ENCODE assay signal across 12 cellular contexts in the genomic region with DNA sequence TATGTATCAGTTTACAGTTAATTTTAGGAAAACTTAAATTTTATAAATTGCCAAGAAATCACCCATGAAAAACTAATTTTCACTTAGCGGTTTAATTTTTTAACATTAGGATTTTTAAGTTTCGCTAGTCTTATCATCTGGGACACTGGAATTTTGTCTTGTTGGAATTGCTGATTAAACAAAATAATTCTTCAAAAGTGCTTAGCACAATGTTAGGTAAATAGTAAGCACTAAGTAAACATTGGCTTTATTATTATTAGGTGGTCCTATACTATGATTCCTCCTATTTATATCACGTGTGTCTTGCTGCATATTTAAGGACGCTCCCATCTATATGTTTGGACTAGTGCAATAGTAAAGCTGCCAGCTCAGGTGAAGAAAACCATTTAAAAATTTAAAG. TPM values are rescaled to one million over a fixed set of nuclear protein-coding genes. Genes with fewer than 3 reads are reported as not detected.
DNase-seq lines count a peak whose midpoint lies in the region; ATAC-seq and TF ChIP-seq lines count a peak whose summit lies in the region.
"Had no signal": no experiment of that assay in that cellular context is flagged by ENCODE, and none has a peak within 500 bp of the region (broad histone marks: within the 10 kb centered on the region; RNA-seq: fewer than 3 reads in every experiment).

No MANE protein-coding gene starts in this region.

- WGBS in body of pancreas, 2 donors: 86 to 91% methylated on average over 4 of the region's 4 CpGs

- peak overlapping the region; percentile 79 for H3K27ac Mint-ChIP-seq in activated naive CD4-positive, alpha-beta T cell treated with anti-CD3 and anti-CD28 coated beads, Interleukin-2, amount 50 U/mL, for 24 hours
- peak overlapping the region; percentile 49 for H3K27ac Mint-ChIP-seq in stimulated activated memory B cell treated with anti-CD40 and anti-IgM and Interleukin-4, amounts not matched to agents 10 μg/mL and 1 μg/mL and 100 μg/mL, for 72 hours
- no peak overlapping the region for H3K27ac Mint-ChIP-seq in neural progenitor cell
- H3K27ac Mint-ChIP-seq: GM23338, immature natural killer cell had no signal

- no peak for TF ChIP-seq CTCF in body of pancreas (IDR thresholded peaks at IDR 0.05)
- no peak for TF ChIP-seq CTCF in neural progenitor cell (IDR thresholded peaks at IDR 0.05)

- no peaks in the 10 kb centered on the region for H3K36me3 ChIP-seq in body of pancreas (replicated peaks in 1 of 2; ENCODE audit: insufficient read depth in 1 of 2, low read depth in 2 of 2)
- H3K36me3 ChIP-seq in neural progenitor cell: no peaks in the 10 kb centered on the region

- no peaks in the 10 kb centered on the region for H3F3A ChIP-seq in neural progenitor cell (ENCODE audit: low read depth)

- intact Hi-C loops in body of pancreas (cut with DNase I): no loop called here

- peak overlapping the region; percentile 13 to 65 (median 19) for H3K27ac ChIP-seq in body of pancreas
- no peak overlapping the region for H3K27ac ChIP-seq in neural progenitor cell

- H3K4me1 ChIP-seq in body of pancreas (peaks cover 19% of the 10 kb centered on the region), neural progenitor cell (peaks cover 9% of the 10 kb centered on the region)

- H3K9me3 ChIP-seq in body of pancreas (no peaks in the 10 kb centered on the region), neural progenitor cell (ENCODE audit: low read depth) (no peaks in the 10 kb centered on the region)

- H3K36me3 Mint-ChIP-seq in activated naive CD4-positive, alpha-beta T cell treated with anti-CD3 and anti-CD28 coated beads, Interleukin-2, amount 50 U/mL, for 24 hours: peaks cover 4% of the 10 kb centered on the region
- H3K36me3 Mint-ChIP-seq in stimulated activated memory B cell treated with anti-CD40 and anti-IgM and Interleukin-4, amounts not matched to agents 10 μg/mL and 1 μg/mL and 100 μg/mL, for 72 hours: no peaks in the 10 kb centered on the region
- H3K36me3 Mint-ChIP-seq in neural progenitor cell: peaks cover 6% of the 10 kb centered on the region
- H3K36me3 Mint-ChIP-seq: immature natural killer cell had no signal

- peak overlapping the region; percentile 63 for H3K4me3 Mint-ChIP-seq in activated naive CD4-positive, alpha-beta T cell treated with anti-CD3 and anti-CD28 coated beads, Interleukin-2, amount 50 U/mL, for 24 hours
- H3K4me3 Mint-ChIP-seq in stimulated activated memory B cell treated with anti-CD40 and anti-IgM and Interleukin-4, amounts not matched to agents 10 μg/mL and 1 μg/mL and 100 μg/mL, for 72 hours: peak overlapping the region; percentile 54
- H3K4me3 Mint-ChIP-seq in neural progenitor cell: no peak overlapping the region
- H3K4me3 Mint-ChIP-seq: GM23338, immature natural killer cell had no signal

- no peak overlapping the region for H3K9ac ChIP-seq in neural progenitor cell

- no peaks in the 10 kb centered on the region for H3K9me3 Mint-ChIP-seq in activated naive CD4-positive, alpha-beta T cell treated with anti-CD3 and anti-CD28 coated beads, Interleukin-2, amount 50 U/mL, for 24 hours
- H3K9me3 Mint-ChIP-seq in stimulated activated memory B cell treated with anti-CD40 and anti-IgM and Interleukin-4, amounts not matched to agents 10 μg/mL and 1 μg/mL and 100 μg/mL, for 72 hours: no peaks in the 10 kb centered on the region
- peaks cover 2% of the 10 kb centered on the region for H3K9me3 Mint-ChIP-seq in neural progenitor cell
- H3K9me3 Mint-ChIP-seq: GM23338, immature natural killer cell had no signal

- no peak overlapping the region for H2AFZ ChIP-seq in neural progenitor cell (replicated peaks)
- H2AFZ ChIP-seq: GM23338 had no signal

- H3K27me3 Mint-ChIP-seq in activated naive CD4-positive, alpha-beta T cell treated with anti-CD3 and anti-CD28 coated beads, Interleukin-2, amount 50 U/mL, for 24 hours: peaks cover 2% of the 10 kb centered on the region
- peaks cover 26% of the 10 kb centered on the region for H3K27me3 Mint-ChIP-seq in stimulated activated memory B cell treated with anti-CD40 and anti-IgM and Interleukin-4, amounts not matched to agents 10 μg/mL and 1 μg/mL and 100 μg/mL, for 72 hours
- peaks cover under 1% of the 10 kb centered on the region for H3K27me3 Mint-ChIP-seq in neural progenitor cell (ENCODE audit: insufficient read depth, low read depth)

- H4K20me1 ChIP-seq in neural progenitor cell (ENCODE audit: low read depth): no peaks in the 10 kb centered on the region

- no peak for TF ChIP-seq POLR2A in body of pancreas (IDR thresholded peaks at IDR 0.05)

- ATAC-seq in HG03066 (IDR thresholded peaks at IDR 0.05; ENCODE audit: low read depth, unreplicated experiment) (peak; percentile 1), body of pancreas (no peak), GM19463 (IDR thresholded peaks at IDR 0.05; ENCODE audit: unreplicated experiment) (no peak)
- ATAC-seq in stimulated activated memory B cell treated with anti-CD40 and anti-IgM and Interleukin-4, amounts not matched to agents 10 μg/mL and 1 μg/mL and 100 μg/mL, for 72 hours: peak; percentile 10
- ATAC-seq: GM23338 had no signal

- H3K79me2 ChIP-seq in neural progenitor cell (ENCODE audit: low read depth): no peaks in the 10 kb centered on the region

- H3K4me2 ChIP-seq in neural progenitor cell: no peak overlapping the region
- H3K4me2 ChIP-seq: GM23338 had no signal

- DNase-seq in activated naive CD4-positive, alpha-beta T cell treated with Interleukin-2 at 50 U/mL for 16 hours: no peak
- DNase-seq in body of pancreas (no peak), ACHN (no peak), neural progenitor cell (ENCODE audit: low spot score) (no peak)
- DNase-seq: C1 segment of cervical spinal cord, NCI-H2081 treated with DMSO at 0.1 percent for 48 hours had no signal

- H3K4me1 Mint-ChIP-seq in activated naive CD4-positive, alpha-beta T cell treated with anti-CD3 and anti-CD28 coated beads, Interleukin-2, amount 50 U/mL, for 24 hours: peaks cover 36% of the 10 kb centered on the region
- H3K4me1 Mint-ChIP-seq in stimulated activated memory B cell treated with anti-CD40 and anti-IgM and Interleukin-4, amounts not matched to agents 10 μg/mL and 1 μg/mL and 100 μg/mL, for 72 hours: peaks cover 48% of the 10 kb centered on the region
- H3K4me1 Mint-ChIP-seq in neural progenitor cell: peaks cover 16% of the 10 kb centered on the region

- H3K27me3 ChIP-seq in body of pancreas (no peaks in the 10 kb centered on the region), neural progenitor cell (no peaks in the 10 kb centered on the region)

- in situ Hi-C loops in ACHN (cut with HindIII; ENCODE audit: low pct_ligation_motif_present, low pct_unique_long_range_greater_than_20kb, low sequenced_read_pairs): no loop called here

- no peak overlapping the region for H3K4me3 ChIP-seq in body of pancreas
- H3K4me3 ChIP-seq in neural progenitor cell: no peak overlapping the region
- H3K4me3 ChIP-seq: GM23338 had no signal

RNA-seq across cellular contexts. Expression of a gene that starts 54.6 kb away (rescaled TPM):
- 10 to 100 TPM; 50.6 to 54.4 TPM for total RNA-seq in body of pancreas
- 35.4 and 79.5 TPM in 2 replicates for total RNA-seq in neural progenitor cell (ENCODE audit: low replicate concordance)

Comparison
In these comparisons a context has a peak if more than half of its experiments do, and no peak if none do; other contexts are left out.
1. ATAC-seq: peak in HG03066 (single experiment) and stimulated activated memory B cell treated with anti-CD40 and anti-IgM and Interleukin-4, amounts not matched to agents 10 μg/mL and 1 μg/mL and 100 μg/mL, for 72 hours (single experiment); none in body of pancreas (single experiment) and GM19463 (single experiment).